Comparison of ENCODE assay signal across 1 cellular context in genomic region chr6:149990672-149991402, GRCh38.
TF ChIP-seq lines count a peak whose summit lies in the region.

No MANE protein-coding gene starts in this region.

TF ChIP-seq in GM12878, 131 proteins besides CTCF, POLR2A, EP300 and RAD21 (continued from another document):
- TF ChIP-seq GATAD2B (conservative IDR thresholded peaks at IDR 0.05; ENCODE audit: low read depth): 0 out of 2 replicates have a peak, but pooled peaks have one; percentile 51
- peak in 1 of 2 experiments; percentile 23; a peak in 1 of 4 replicates for TF ChIP-seq BHLHE40 (IDR thresholded peaks at IDR 0.05; ENCODE audit: borderline replicate concordance in 1 of 2, low read depth in 2 of 2, low read length in 1 of 2)
- TF ChIP-seq BCL11A (IDR thresholded peaks at IDR 0.05; ENCODE audit: low read depth, low read length): 0 out of 2 replicates have a peak, but pooled peaks have one; percentile 10
- peak; percentile 30 to 37; a peak in 1 of 4 replicates for TF ChIP-seq IKZF2 (IDR thresholded peaks at IDR 0.05)
- no peak for TF ChIP-seq CEBPZ (IDR thresholded peaks at IDR 0.05; ENCODE audit: low read depth, low read length)
- TF ChIP-seq IRF5 (IDR thresholded peaks at IDR 0.05; ENCODE audit: borderline replicate concordance): no peak
- no peak for TF ChIP-seq PBX3 (IDR thresholded peaks at IDR 0.05; ENCODE audit: insufficient replicate concordance, low read depth, low read length)
- no peak for TF ChIP-seq MAX (IDR thresholded peaks at IDR 0.05; ENCODE audit: low read depth, low read length)
- peak; percentile 34; the same call in 1 of the 2 replicates for TF ChIP-seq NR2F1 (conservative IDR thresholded peaks at IDR 0.05)
- TF ChIP-seq BCLAF1 (IDR thresholded peaks at IDR 0.05): no peak
- no peak for TF ChIP-seq KLF5 (IDR thresholded peaks at IDR 0.05; ENCODE audit: partially characterized antibody)
- TF ChIP-seq IKZF1 (conservative IDR thresholded peaks at IDR 0.05): peak; percentile 78
